10 cellular contexts compared by ENCODE assay signal in genomic region chr12:117837737-117838050, GRCh38.
"Had no signal": no experiment of that assay in that cellular context is flagged by ENCODE, and none has a peak within 500 bp of the region (broad histone marks: within the 10 kb centered on the region; RNA-seq: fewer than 3 reads in every experiment).

No MANE protein-coding gene starts in this region.

- H3K9me3 Mint-ChIP-seq: natural killer cell, neural crest cell had no signal

- H3K27me3 ChIP-seq: ovary, right atrium auricular region had no signal

- H3K27ac ChIP-seq: epithelial cell of prostate, esophagus muscularis mucosa, gastrocnemius medialis, ovary, right atrium auricular region had no signal

- H3K4me3 Mint-ChIP-seq: natural killer cell, neural crest cell had no signal

- H3K9me3 ChIP-seq: esophagus muscularis mucosa, gastrocnemius medialis, mucosa of descending colon, ovary, right atrium auricular region had no signal

- H3K36me3 Mint-ChIP-seq: natural killer cell had no signal

- H3K36me3 ChIP-seq: esophagus muscularis mucosa, gastrocnemius medialis, ovary, right atrium auricular region had no signal

- FAIRE-seq: endometrium, small intestine had no signal

- H3K4me3 ChIP-seq: esophagus muscularis mucosa, gastrocnemius medialis, mucosa of descending colon, ovary, right atrium auricular region had no signal

- H3K4me1 ChIP-seq: gastrocnemius medialis, right atrium auricular region had no signal

- H3K27ac Mint-ChIP-seq: natural killer cell had no signal
